9 cellular contexts compared by ENCODE assay signal in the genomic region with DNA sequence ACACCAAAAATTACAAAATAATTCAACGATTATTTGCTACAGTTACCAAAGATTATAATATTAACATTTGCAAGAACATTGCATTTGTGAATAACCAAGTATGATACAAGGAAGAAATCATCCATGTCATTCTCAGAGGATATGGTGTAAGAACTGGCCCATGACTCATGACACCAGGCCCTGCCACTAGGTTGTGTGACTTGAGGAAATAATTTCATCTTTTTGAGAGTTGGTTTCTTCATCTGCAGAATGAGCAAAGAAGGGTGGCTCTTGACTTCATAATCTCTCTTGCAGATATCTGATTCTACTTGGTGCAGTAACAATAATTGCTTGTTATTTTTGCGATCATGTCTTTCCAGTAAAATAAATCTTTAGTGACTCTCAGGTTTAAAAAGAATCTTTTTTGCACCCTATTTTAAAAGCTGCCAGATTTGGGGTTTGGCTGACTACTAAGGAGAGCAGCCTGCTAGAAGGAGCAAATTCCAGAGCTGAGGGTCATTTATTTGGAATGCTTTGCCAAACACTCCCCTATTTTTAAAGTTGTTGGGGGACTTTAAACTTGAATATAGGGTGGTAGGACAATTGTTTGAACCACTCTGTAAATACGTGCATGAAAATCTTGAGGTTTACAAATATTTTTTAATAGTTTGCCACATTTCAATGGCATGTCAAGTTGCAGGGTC. TPM values are rescaled to one million over a fixed set of nuclear protein-coding genes. Genes with fewer than 3 reads are reported as not detected.
A peak's percentile ranks its signal among the peaks of the same experiment; 100 is the strongest.
DNase-seq lines count a peak whose midpoint lies in the region; ATAC-seq and TF ChIP-seq lines count a peak whose summit lies in the region.
"Had no signal": no experiment of that assay in that cellular context is flagged by ENCODE, and none has a peak within 500 bp of the region (broad histone marks: within the 10 kb centered on the region; RNA-seq: fewer than 3 reads in every experiment).

No MANE protein-coding gene starts in this region.

- H3K36me3 ChIP-seq in RWPE2 (ENCODE audit: low read depth) (no peaks in the 10 kb centered on the region; the same call in 1 of the 2 replicates), tibial artery (no peaks in the 10 kb centered on the region), Caco-2 (ENCODE audit: control insufficient read depth, insufficient read depth, low read length) (no peaks in the 10 kb centered on the region)

- POLR2A ChIA-PET in Caco-2 (lab: Charles Lee): no interaction called here

- H3K36me3 Mint-ChIP-seq in activated T-cell treated with anti-CD3 and anti-CD28 coated beads, Interleukin-2, amount 50 U/mL, for 72 hours (ENCODE audit: insufficient read depth in 2 of 2): no peaks in the 10 kb centered on the region
- H3K36me3 Mint-ChIP-seq in Caco-2 (ENCODE audit: insufficient read depth, unreplicated experiment): no peaks in the 10 kb centered on the region

- peaks cover 20% of the 10 kb centered on the region for H3K4me1 Mint-ChIP-seq in activated T-cell treated with anti-CD3 and anti-CD28 coated beads, Interleukin-2, amount 50 U/mL, for 72 hours (ENCODE audit: low read depth)
- peaks cover 5% of the 10 kb centered on the region for H3K4me1 Mint-ChIP-seq in Caco-2 (ENCODE audit: low read depth, unreplicated experiment)

- intact Hi-C loops in tibial artery (cut with DNase I; ENCODE audit: low total_unique reads) (no loop called here), Caco-2 (cut with micrococcal nuclease; ENCODE audit: unreplicated experiment) (no loop called here)

- H3K4me1 ChIP-seq in RWPE2 (ENCODE audit: insufficient read depth, poor library complexity, severe bottlenecking) (peaks cover 26% of the 10 kb centered on the region), tibial artery (peaks cover 10 to 100% (median 65%) of the 10 kb centered on the region in 4 donors), Caco-2 (peaks cover 15% of the 10 kb centered on the region)

- ATAC-seq in activated T-cell treated with anti-CD3 and anti-CD28 coated beads, Interleukin-2, amount 50 U/mL, for 72 hours (replicated peaks in 1 of 2): peak; percentile 69 to 77
- peak; percentile 73 for ATAC-seq in RWPE2 (ENCODE audit: low read depth)

- no peaks in the 10 kb centered on the region for H3K9me3 Mint-ChIP-seq in activated T-cell treated with anti-CD3 and anti-CD28 coated beads, Interleukin-2, amount 50 U/mL, for 72 hours
- H3K9me3 Mint-ChIP-seq in Caco-2 (ENCODE audit: unreplicated experiment): no peaks in the 10 kb centered on the region

- no peak for DNase-seq in activated T-cell treated with anti-CD3 and anti-CD28 coated beads, Interleukin-2, amount 50 U/mL, for 72 hours
- DNase-seq in activated T-cell treated with anti-CD3 and anti-CD28 coated beads, Interleukin-2, amount 50 U/mL, for 1 hour: no peak
- no peak for DNase-seq in RWPE2 (ENCODE audit: low spot score)
- peak; percentile 53 for DNase-seq in fibroblast of the aortic adventitia (ENCODE audit: low read depth)
- peak; percentile 58 to 73 for DNase-seq in tibial artery
- DNase-seq in Caco-2: no peak
- no peak for DNase-seq in NCI-H1436 treated with DMSO at 0.1 percent for 48 hours (lab: John Stamatoyannopoulos, UW)
- no peak for DNase-seq in NCI-H1092 (lab: John Stamatoyannopoulos, UW)
- DNase-seq: activated gamma-delta T cell had no signal

- peak overlapping the region; percentile 10 for H3K27ac ChIP-seq in RWPE2 (ENCODE audit: poor library complexity, severe bottlenecking)
- peak overlapping the region; percentile 74 to 95 for H3K27ac ChIP-seq in tibial artery

- TF ChIP-seq CTCF in RWPE2 (IDR thresholded peaks at IDR 0.05; ENCODE audit: poor library complexity, severe bottlenecking) (no peak), fibroblast of the aortic adventitia (IDR thresholded peaks at IDR 0.05; ENCODE audit: insufficient read depth, low read length) (no peak), tibial artery (IDR thresholded peaks at IDR 0.05) (no peak), Caco-2 (IDR thresholded peaks at IDR 0.05; ENCODE audit: insufficient read depth in 1 of 2, low read depth in 1 of 2, low read length in 1 of 2, severe bottlenecking in 1 of 2, unreplicated experiment in 1 of 2) (no peak)

- no peaks in the 10 kb centered on the region for H3K9me3 ChIP-seq in RWPE2 (ENCODE audit: severe bottlenecking)
- H3K9me3 ChIP-seq in tibial artery: no peaks in the 10 kb centered on the region
- H3K9me3 ChIP-seq in Caco-2: no peaks in the 10 kb centered on the region

- H3K4me3 ChIP-seq in RWPE2 (ENCODE audit: severe bottlenecking) (no peak overlapping the region), fibroblast of the aortic adventitia (ENCODE audit: low read depth, low read length) (no peak overlapping the region), tibial artery (no peak overlapping the region), Caco-2 (ENCODE audit: low read depth, low read length) (no peak overlapping the region)

- no peaks in the 10 kb centered on the region for H3K27me3 Mint-ChIP-seq in activated T-cell treated with anti-CD3 and anti-CD28 coated beads, Interleukin-2, amount 50 U/mL, for 72 hours (ENCODE audit: low read depth)
- no peaks in the 10 kb centered on the region for H3K27me3 Mint-ChIP-seq in Caco-2 (ENCODE audit: insufficient read depth, unreplicated experiment)

- CTCF ChIA-PET in Caco-2 (lab: Charles Lee): no interaction called here

- H3K27me3 ChIP-seq in RWPE2 (ENCODE audit: insufficient read depth, poor library complexity, severe bottlenecking): no peaks in the 10 kb centered on the region
- H3K27me3 ChIP-seq in tibial artery: no peaks in the 10 kb centered on the region
- H3K27me3 ChIP-seq in Caco-2 (replicated peaks; ENCODE audit: control insufficient read depth, insufficient read depth, low read length): no peaks in the 10 kb centered on the region

- BruUV-seq in Caco-2 (replicated peaks; lab: Mats Ljungman, UMichigan): no TSS peak

- H3K27ac Mint-ChIP-seq in activated T-cell treated with anti-CD3 and anti-CD28 coated beads, Interleukin-2, amount 50 U/mL, for 72 hours: no peak overlapping the region
- H3K27ac Mint-ChIP-seq in Caco-2 (ENCODE audit: unreplicated experiment): no peak overlapping the region

- H3K4me3 Mint-ChIP-seq in activated T-cell treated with anti-CD3 and anti-CD28 coated beads, Interleukin-2, amount 50 U/mL, for 72 hours: no peak overlapping the region
- H3K4me3 Mint-ChIP-seq in Caco-2 (ENCODE audit: unreplicated experiment): no peak overlapping the region

RNA-seq across cellular contexts. Expression of gene ITGA1, which starts 23.5 kb away (rescaled TPM):
- 1 to 10 TPM; 4.7 to 5.6 TPM for total RNA-seq in activated T-cell treated with anti-CD3 and anti-CD28 coated beads, Interleukin-2, amount 50 U/mL, for 72 hours
- total RNA-seq in fibroblast of the aortic adventitia (ENCODE audit: low replicate concordance) (4.2 and 26.7 TPM in 2 replicates), Caco-2 (2022) (26.4 and 27.4 TPM in 2 replicates)

RNA-seq across cellular contexts. Expression of gene PELO, which starts 23.5 kb away (rescaled TPM):
- total RNA-seq in activated T-cell treated with anti-CD3 and anti-CD28 coated beads, Interleukin-2, amount 50 U/mL, for 72 hours: 10 to 100 TPM; 16.6 to 17.5 TPM
- total RNA-seq in fibroblast of the aortic adventitia (ENCODE audit: low replicate concordance): 9.2 and 18.9 TPM in 2 replicates
- 25.9 and 26.7 TPM in 2 replicates for total RNA-seq in Caco-2 (2022)

Comparison
In these comparisons a context has a peak if more than half of its experiments do, and no peak if none do; other contexts are left out.
1. DNase-seq: peak in fibroblast of the aortic adventitia (single experiment) and tibial artery (2 of 2); none in activated T-cell treated with anti-CD3 and anti-CD28 coated beads, Interleukin-2, amount 50 U/mL, for 72 hours (0 of 2), activated T-cell treated with anti-CD3 and anti-CD28 coated beads, Interleukin-2, amount 50 U/mL, for 1 hour (single experiment), RWPE2 (single experiment), Caco-2 (0 of 2), NCI-H1436 treated with DMSO at 0.1 percent for 48 hours (single experiment) and NCI-H1092 (single experiment).